ENCODE assay signal across 33 cellular contexts in genomic region chr12:117865505-117865904, GRCh38.
DNase-seq lines count a peak whose midpoint lies in the region; ATAC-seq, FAIRE-seq and TF ChIP-seq lines count a peak whose summit lies in the region.
"Had no signal": no experiment of that assay in that cellular context is flagged by ENCODE, and none has a peak within 500 bp of the region (broad histone marks: within the 10 kb centered on the region; RNA-seq: fewer than 3 reads in every experiment).

No MANE protein-coding gene starts in this region.

- no peaks in the 10 kb centered on the region for H4K20me1 ChIP-seq in HepG2 (ENCODE audit: insufficient read depth, low read length)
- no peaks in the 10 kb centered on the region for H4K20me1 ChIP-seq in K562 (replicated peaks; ENCODE audit: control insufficient read depth, insufficient read depth, low read length)
- no peaks in the 10 kb centered on the region for H4K20me1 ChIP-seq in osteoblast (ENCODE audit: insufficient read depth, low read length)
- H4K20me1 ChIP-seq: BLaER1; BLaER1 treated with 17β-estradiol and CSF1 and Interleukin-3, amounts not matched to agents 10 nM and 100 nM had no signal

- no peak for TF ChIP-seq RAD21 in HepG2 (CRISPR knock-in tag; IDR thresholded peaks at IDR 0.05)
- TF ChIP-seq RAD21 in K562 (CRISPR knock-in tag; conservative IDR thresholded peaks at IDR 0.05 in 1 of 2, IDR thresholded peaks at IDR 0.05 in 1 of 2) = no peak

- no peak overlapping the region for H3K4me3 ChIP-seq in HepG2 (replicated peaks in 1 of 3; ENCODE audit: insufficient read depth in 1 of 3, low read depth in 2 of 3, low read length in 3 of 3)
- no peak overlapping the region for H3K4me3 ChIP-seq in right lobe of liver
- H3K4me3 ChIP-seq in K562 = no peak overlapping the region
- H3K4me3 ChIP-seq in osteoblast (ENCODE audit: insufficient read depth, low read length) = no peak overlapping the region
- H3K4me3 ChIP-seq: A549; BLaER1; BLaER1 treated with 17β-estradiol and CSF1 and Interleukin-3, amounts not matched to agents 10 nM and 100 nM had no signal

- no peak for ATAC-seq in HepG2
- ATAC-seq in right lobe of liver = no peak
- ATAC-seq in K562 = no peak
- no peak for ATAC-seq in GM21723 (IDR thresholded peaks at IDR 0.05; ENCODE audit: unreplicated experiment)
- ATAC-seq: A549; CD8-positive, alpha-beta T cell had no signal

- intact Hi-C loops in HepG2 (cut with micrococcal nuclease; ENCODE audit: unreplicated experiment) = no loop called here
- intact Hi-C loops in right lobe of liver (cut with DNase I) = loop anchor here in 1 of 2 donors (10.0 kb wide), 1 partner anchor 159 kb away; no protein-coding TSS in a partner anchor
- intact Hi-C loops in K562 (cut with micrococcal nuclease) = no loop called here

- BruUV-seq in HepG2 (replicated peaks; lab: Mats Ljungman, UMichigan) (no TSS peak), K562 (replicated peaks; lab: Mats Ljungman, UMichigan) (no TSS peak)

- CTCF ChIA-PET in HepG2 (lab: Yijun Ruan, JAX; ENCODE audit: low intra/inter-chr PET ratio, low total read pairs) (no interaction called here), K562 (lab: Yijun Ruan, JAX; ENCODE audit: low intra/inter-chr PET ratio) (no interaction called here)

- H3K79me2 ChIP-seq in HepG2 (ENCODE audit: insufficient read depth, low read length) (no peaks in the 10 kb centered on the region), K562 (ENCODE audit: control insufficient read depth, insufficient read depth, low read length) (no peaks in the 10 kb centered on the region), osteoblast (ENCODE audit: insufficient read depth, low read length) (no peaks in the 10 kb centered on the region)

- FAIRE-seq in HepG2 (lab: Jason Lieb, UNC) = no peak
- FAIRE-seq in K562 (lab: Jason Lieb, UNC) = no peak
- FAIRE-seq: A204.1, A549, D721Med had no signal

- H3K9me3 ChIP-seq in HepG2 (ENCODE audit: low read length) (no peaks in the 10 kb centered on the region), right lobe of liver (no peaks in the 10 kb centered on the region), K562 (replicated peaks; ENCODE audit: control insufficient read depth, insufficient read depth, low read depth, low read length) (no peaks in the 10 kb centered on the region; the same call in none of the 2 replicates), osteoblast (ENCODE audit: low read depth, low read length) (no peaks in the 10 kb centered on the region)
- H3K9me3 ChIP-seq: BE2C had no signal

- TF ChIP-seq EP300 in HepG2 (IDR thresholded peaks at IDR 0.05; ENCODE audit: low read depth in 2 of 2, low read length in 2 of 2) (no peak), HepG2 (CRISPR knock-in tag; IDR thresholded peaks at IDR 0.05; ENCODE audit: borderline replicate concordance) (no peak), K562 (IDR thresholded peaks at IDR 0.05; ENCODE audit: low read length) (no peak)

- H3K36me3 ChIP-seq in HepG2 (replicated peaks in 1 of 2; ENCODE audit: control insufficient read depth in 1 of 2, insufficient read depth in 2 of 2, low read length in 2 of 2) (no peaks in the 10 kb centered on the region), right lobe of liver (no peaks in the 10 kb centered on the region), K562 (ENCODE audit: control insufficient read depth, insufficient read depth, low read length) (no peaks in the 10 kb centered on the region), osteoblast (ENCODE audit: insufficient read depth, low read length) (no peaks in the 10 kb centered on the region)
- H3K36me3 ChIP-seq: BE2C; BLaER1; BLaER1 treated with 17β-estradiol and CSF1 and Interleukin-3, amounts not matched to agents 10 nM and 100 nM had no signal

- WGBS in HepG2 (ENCODE audit: low lambda C conversion rate) = 17% methylated on average over 3 of the region's 3 CpGs
- 63% methylated on average over 2 of the region's 3 CpGs for WGBS in right lobe of liver (ENCODE audit: insufficient coverage, low coverage, low lambda C conversion rate, missing lambda C conversion rate)
- WGBS in K562 (ENCODE audit: insufficient coverage, low coverage, missing lambda C conversion rate) = 0% methylated on average over 3 of the region's 3 CpGs

- H3K4me2 ChIP-seq in HepG2 (ENCODE audit: low read depth, low read length) (no peak overlapping the region), K562 (ENCODE audit: insufficient read depth, low read length) (no peak overlapping the region), osteoblast (ENCODE audit: insufficient read depth, low read length) (no peak overlapping the region)
- H3K4me2 ChIP-seq: A549; BLaER1; BLaER1 treated with 17β-estradiol and CSF1 and Interleukin-3, amounts not matched to agents 10 nM and 100 nM had no signal

- H3K27ac ChIP-seq in HepG2 (ENCODE audit: extremely low read length, insufficient read depth, low read length) = no peak overlapping the region
- no peak overlapping the region for H3K27ac ChIP-seq in right lobe of liver
- H3K27ac ChIP-seq in K562 (ENCODE audit: extremely low read depth, low read depth, low read length) = no peak overlapping the region
- no peak overlapping the region for H3K27ac ChIP-seq in osteoblast (ENCODE audit: low read depth, low read length)
- H3K27ac ChIP-seq: 22Rv1; A549; BLaER1; BLaER1 treated with 17β-estradiol and CSF1 and Interleukin-3, amounts not matched to agents 10 nM and 100 nM; C4-2B had no signal

- H3K9ac ChIP-seq in HepG2 (ENCODE audit: insufficient read depth, low read depth, low read length) (no peak overlapping the region), K562 (ENCODE audit: insufficient read depth in 1 of 2, low read depth in 2 of 2, low read length in 2 of 2) (no peak overlapping the region)
- H3K9ac ChIP-seq: BLaER1; BLaER1 treated with 17β-estradiol and CSF1 and Interleukin-3, amounts not matched to agents 10 nM and 100 nM had no signal

- TF ChIP-seq CTCF in HepG2 (CRISPR knock-in tag; IDR thresholded peaks at IDR 0.05) (no peak), right lobe of liver (IDR thresholded peaks at IDR 0.05) (no peak), K562 (IDR thresholded peaks at IDR 0.05 in 2 of 3, conservative IDR thresholded peaks at IDR 0.05 in 1 of 3; ENCODE audit: insufficient read depth in 2 of 3, low read depth in 1 of 3, low read length in 3 of 3) (no peak), osteoblast (IDR thresholded peaks at IDR 0.05; ENCODE audit: extremely low read depth, low read depth, low read length) (no peak)

- POLR2A ChIA-PET in HepG2 (lab: Yijun Ruan, JAX) = no interaction called here
- POLR2A ChIA-PET in K562 (lab: Yijun Ruan, JAX) = no interaction called here

- H3K4me1 ChIP-seq in HepG2 (ENCODE audit: insufficient read depth, low read length) (no peaks in the 10 kb centered on the region), right lobe of liver (no peaks in the 10 kb centered on the region), K562 (replicated peaks in 1 of 2; ENCODE audit: control insufficient read depth in 2 of 2, insufficient read depth in 2 of 2, low read length in 2 of 2) (no peaks in the 10 kb centered on the region), osteoblast (ENCODE audit: insufficient read depth, low read length) (peaks cover 5% of the 10 kb centered on the region)
- H3K4me1 ChIP-seq: A549, BE2C, Caco-2 had no signal

- in situ Hi-C loops in HepG2 (cut with HindIII; ENCODE audit: extremely low pct_ligation_motif_present, low pct_unique_long_range_greater_than_20kb) (no loop called here), K562 (cut with MboI) (no loop called here)

- no peaks in the 10 kb centered on the region for H3K9me1 ChIP-seq in K562 (ENCODE audit: control insufficient read depth, insufficient read depth, low read length)

- no peak overlapping the region for H2AFZ ChIP-seq in HepG2 (ENCODE audit: low read length)
- H2AFZ ChIP-seq in K562 (ENCODE audit: low read depth, low read length) = no peak overlapping the region
- H2AFZ ChIP-seq in osteoblast (ENCODE audit: low read length) = no peak overlapping the region

- TF ChIP-seq POLR2A in HepG2 (IDR thresholded peaks at IDR 0.05; ENCODE audit: insufficient read depth in 1 of 2, low read depth in 2 of 2, low read length in 2 of 2) (no peak), right lobe of liver (IDR thresholded peaks at IDR 0.05) (no peak), K562 (conservative IDR thresholded peaks at IDR 0.05) (no peak)

- H3K27me3 ChIP-seq in HepG2 (ENCODE audit: control insufficient read depth in 1 of 2, insufficient read depth in 2 of 2, low read length in 2 of 2) = 0 out of 5 replicates have a peak, but pooled peaks cover 0 to 3% of the 10 kb centered on the region in 2 experiments
- H3K27me3 ChIP-seq in right lobe of liver = no peaks in the 10 kb centered on the region
- H3K27me3 ChIP-seq in K562 (ENCODE audit: control insufficient read depth in 2 of 2, insufficient read depth in 2 of 2, low read length in 2 of 2) = peaks cover 6 to 17% of the 10 kb centered on the region in 2 experiments; a peak in 3 of 5 replicates
- peaks cover 3% of the 10 kb centered on the region for H3K27me3 ChIP-seq in osteoblast (ENCODE audit: insufficient read depth, low read length)
- H3K27me3 ChIP-seq: BE2C; BLaER1; BLaER1 treated with 17β-estradiol and CSF1 and Interleukin-3, amounts not matched to agents 10 nM and 100 nM had no signal

- DNase-seq in HepG2 (ENCODE audit: low spot score) (no peak), right lobe of liver (no peak), K562 (ENCODE audit: extremely low read depth in 1 of 4, low spot score in 3 of 4) (no peak), osteoblast (ENCODE audit: insufficient read length, low spot score, missing footprints) (peak; percentile 25)
- no peak for DNase-seq in stimulated activated naive CD4-positive, alpha-beta T cell treated with Interleukin-2 at 50 U/mL for 16 hours (lab: John Stamatoyannopoulos, UW)
- DNase-seq: 8988T; ACHN; AML-193; BE2C; C1 segment of cervical spinal cord; Caco-2; Calu3; CD4-positive, alpha-beta memory T cell; CD4-positive, alpha-beta T cell; CD4-positive, CD25-positive, alpha-beta regulatory T cell; CD8-positive, alpha-beta memory T cell; CD8-positive, alpha-beta T cell; COR-L47; DMS 273 treated with DMSO at 0.1 percent for 48 hours; DMS153; DMS53; DMS79; DMS79 treated with DMSO at 0.1 percent for 48 hours; DND-41; EL had no signal

TF ChIP-seq in HepG2, 621 proteins besides CTCF, POLR2A, EP300 and RAD21 (continues in another document):
- TF ChIP-seq CREB1 (IDR thresholded peaks at IDR 0.05) (peak; percentile 94), CREB1 (CRISPR knock-in tag; IDR thresholded peaks at IDR 0.05) (no peak), MED8 (CRISPR knock-in tag; IDR thresholded peaks at IDR 0.05; ENCODE audit: insufficient replicate concordance) (no peak), SP5 (CRISPR knock-in tag; IDR thresholded peaks at IDR 0.05; ENCODE audit: borderline replicate concordance, low read depth) (no peak)

TF ChIP-seq in K562, 482 proteins besides CTCF, POLR2A, EP300 and RAD21 (continues in another document):
- TF ChIP-seq PCBP2 (IDR thresholded peaks at IDR 0.05; ENCODE audit: low read depth, low read length, poor library complexity, severe bottlenecking) = no peak
- no peak for TF ChIP-seq NCOR1 (IDR thresholded peaks at IDR 0.05)
